In genomic region chr15:40421246-40422157, GRCh38 we compare ENCODE assay signal across 8 cellular contexts. TPM values are rescaled to one million over a fixed set of nuclear protein-coding genes. Genes with fewer than 3 reads are reported as not detected.
DNase-seq lines count a peak whose midpoint lies in the region; ATAC-seq and TF ChIP-seq lines count a peak whose summit lies in the region.

No MANE protein-coding gene starts in this region.

- no peak for TF ChIP-seq EP300 in neural cell (conservative IDR thresholded peaks at IDR 0.05; ENCODE audit: poor library complexity, severe bottlenecking)

- peak; percentile 80 for TF ChIP-seq CTCF in OCI-LY7 (conservative IDR thresholded peaks at IDR 0.05; ENCODE audit: low read length)
- peak; percentile 91 for TF ChIP-seq CTCF in neural cell (IDR thresholded peaks at IDR 0.05; ENCODE audit: poor library complexity, severe bottlenecking)

- no peaks in the 10 kb centered on the region for H4K20me1 ChIP-seq in OCI-LY7 (ENCODE audit: insufficient read depth, low read length)
- no peaks in the 10 kb centered on the region for H4K20me1 ChIP-seq in neural cell (ENCODE audit: insufficient read depth)

- no peaks in the 10 kb centered on the region for H3K79me2 ChIP-seq in OCI-LY7 (ENCODE audit: insufficient read depth, low read depth, low read length)
- no peaks in the 10 kb centered on the region for H3K79me2 ChIP-seq in neural cell (replicated peaks; ENCODE audit: insufficient read depth, low read length)

- TF ChIP-seq RAD21 in neural cell (conservative IDR thresholded peaks at IDR 0.05), result peak; percentile 93

- H3K36me3 ChIP-seq in OCI-LY7 (ENCODE audit: insufficient read depth, low read length) (no peaks in the 10 kb centered on the region), neural cell (ENCODE audit: insufficient read depth, low read length) (no peaks in the 10 kb centered on the region)

- no peaks in the 10 kb centered on the region for H3K9me3 ChIP-seq in OCI-LY7 (ENCODE audit: low read length)
- no peaks in the 10 kb centered on the region for H3K9me3 ChIP-seq in neural cell (ENCODE audit: low read length)

- ATAC-seq in HG03159 (IDR thresholded peaks at IDR 0.05; ENCODE audit: unreplicated experiment), result peak; percentile 61
- peak; percentile 95 for ATAC-seq in stimulated activated naive CD8-positive, alpha-beta T cell treated with anti-CD3 and anti-CD28 coated beads, Interleukin-15, Interleukin-2, amounts not matched to agents 100 U/mL and 50 U/mL, for 24 hours

- no peak overlapping the region for H2AFZ ChIP-seq in OCI-LY7 (ENCODE audit: low read length)
- no peak overlapping the region for H2AFZ ChIP-seq in neural cell (ENCODE audit: low read depth, low read length)

- H3F3A ChIP-seq in neural cell (ENCODE audit: insufficient read depth, low read length, poor library complexity, severe bottlenecking), result no peaks in the 10 kb centered on the region

- DNase-seq in DMS153 (lab: John Stamatoyannopoulos, UW) (peak; percentile 8), DMS153 treated with DMSO at 0.1 percent for 48 hours (lab: John Stamatoyannopoulos, UW; ENCODE audit: unreplicated experiment) (no peak), OCI-LY7 (ENCODE audit: low spot score) (peak; percentile 58), fibroblast of gingiva (ENCODE audit: low read depth) (peak; percentile 42)
- peak; percentile 87 for DNase-seq in activated T-cell treated with anti-CD3 and anti-CD28 coated beads, Interleukin-2, amount 50 U/mL, for 1 hour
- DNase-seq in stimulated activated naive CD8-positive, alpha-beta T cell treated with anti-CD3 and anti-CD28 coated beads, Interleukin-15, Interleukin-2, amounts not matched to agents 100 U/mL and 50 U/mL, for 24 hours, result peak; percentile 89

- no peaks in the 10 kb centered on the region for H3K9me2 ChIP-seq in OCI-LY7 (ENCODE audit: insufficient read depth, low read length)
- no peaks in the 10 kb centered on the region for H3K9me2 ChIP-seq in neural cell (ENCODE audit: insufficient read depth, low read length)

- CTCF ChIA-PET in OCI-LY7 (lab: Charles Lee; ENCODE audit: unreplicated experiment), result no interaction called here

- no peak overlapping the region for H3K27ac ChIP-seq in OCI-LY7 (ENCODE audit: low read depth, low read length, poor library complexity, severe bottlenecking)
- no peak overlapping the region for H3K27ac ChIP-seq in neural cell (ENCODE audit: low read length)

- POLR2A ChIA-PET in OCI-LY7 (lab: Charles Lee), result no interaction called here

- BruUV-seq in OCI-LY7 (replicated peaks; lab: Mats Ljungman, UMichigan), result no TSS peak

- intact Hi-C loops in OCI-LY7 (cut with micrococcal nuclease; ENCODE audit: unreplicated experiment), result loop anchor here (1.0 kb wide), 3 partner anchors 53 to 98 kb away; partner anchors contain the start of gene INAFM2

- no peaks in the 10 kb centered on the region for H3K27me3 ChIP-seq in neural cell (ENCODE audit: insufficient read depth, low read depth, low read length)

- H3K4me2 ChIP-seq in OCI-LY7 (ENCODE audit: low read length) (no peak overlapping the region), neural cell (ENCODE audit: low read length) (no peak overlapping the region)

- no peak overlapping the region for H3K4me3 ChIP-seq in OCI-LY7 (ENCODE audit: low read depth, low read length, poor library complexity, severe bottlenecking)
- H3K4me3 ChIP-seq in neural cell (ENCODE audit: low read length), result peak overlapping the region; percentile 40

- H3K4me1 ChIP-seq in OCI-LY7 (ENCODE audit: insufficient read depth, low read length, poor library complexity, severe bottlenecking), result no peaks in the 10 kb centered on the region

- H3K9ac ChIP-seq in neural cell (ENCODE audit: low read length), result no peak overlapping the region

TF ChIP-seq in neural cell, 6 proteins besides CTCF, POLR2A, EP300 and RAD21:
- TF ChIP-seq REST (IDR thresholded peaks at IDR 0.05; ENCODE audit: borderline replicate concordance) (no peak), POLR2AphosphoS5 (IDR thresholded peaks at IDR 0.05) (no peak), TAF1 (IDR thresholded peaks at IDR 0.05; ENCODE audit: low read depth) (no peak), MXI1 (conservative IDR thresholded peaks at IDR 0.05; ENCODE audit: poor library complexity, severe bottlenecking) (no peak), SMC3 (conservative IDR thresholded peaks at IDR 0.05; ENCODE audit: poor library complexity) (peak; percentile 93)

RNA-seq across cellular contexts. Expression of gene IVD, which starts 15.9 kb away (rescaled TPM):
- 16.4 and 20.6 TPM in 2 replicates for total RNA-seq in OCI-LY7 (2014; rRNA removed; shearing (Covaris generic))
- 57.2 and 67.3 TPM in 2 replicates for total RNA-seq in OCI-LY7 (2022)
- polyA plus RNA-seq in neural cell, result 28.6 and 36.1 TPM in 2 replicates
- polyA minus RNA-seq in neural cell, result 26.3 and 28.4 TPM in 2 replicates

RNA-seq across cellular contexts. Expression of gene BAHD1, which starts 19.3 kb away (rescaled TPM):
- 14.6 and 15.0 TPM in 2 replicates for total RNA-seq in OCI-LY7 (2014; rRNA removed; shearing (Covaris generic))
- total RNA-seq in OCI-LY7 (2022), result 22.3 TPM in 2 replicates
- polyA plus RNA-seq in neural cell, result 22.8 and 24.3 TPM in 2 replicates
- 20.4 and 25.1 TPM in 2 replicates for polyA minus RNA-seq in neural cell

RNA-seq across cellular contexts. Expression of gene KNSTRN, which starts 39.0 kb away (rescaled TPM):
- total RNA-seq in OCI-LY7 (2014; rRNA removed; shearing (Covaris generic)), result 71.3 and 89.6 TPM in 2 replicates
- 106 TPM in 2 replicates for total RNA-seq in OCI-LY7 (2022)
- polyA plus RNA-seq in neural cell, result 34.6 and 38.3 TPM in 2 replicates
- 38.2 and 38.8 TPM in 2 replicates for polyA minus RNA-seq in neural cell

RNA-seq across cellular contexts. Expression of gene CHST14, which starts 49.3 kb away (rescaled TPM):
- 5.6 and 7.3 TPM in 2 replicates for total RNA-seq in OCI-LY7 (2014; rRNA removed; shearing (Covaris generic))
- total RNA-seq in OCI-LY7 (2022), result 13.6 and 15.3 TPM in 2 replicates
- 0.56 and 0.71 TPM in 2 replicates for polyA plus RNA-seq in neural cell
- polyA minus RNA-seq in neural cell, result 1.2 and 1.4 TPM in 2 replicates
